ENCODE assay signal across 6 cellular contexts in genomic region chr11:56375324-56375723, GRCh38. TPM values are rescaled to one million over a fixed set of nuclear protein-coding genes. Genes with fewer than 3 reads are reported as not detected.
"Had no signal": no experiment of that assay in that cellular context is flagged by ENCODE, and none has a peak within 500 bp of the region (broad histone marks: within the 10 kb centered on the region; RNA-seq: fewer than 3 reads in every experiment).

TSS of gene OR8U1 (plus strand) at chr11:56375624. CDS start at chr11:56375624, 0 bp downstream.

- H3K4me3 ChIP-seq: GM12878 had no signal

- ATAC-seq: GM12878 had no signal

- DNase-seq: GDM1, GF-D8 had no signal

- FAIRE-seq: GM12878, GM18507, GM19239 had no signal

RNA-seq across cellular contexts. Expression of gene OR8U1, which starts in this region (rescaled TPM):
- total RNA-seq: G401, GM12878 had no signal
- polyA plus RNA-seq: GM12878 had no signal
